In the genomic region with DNA sequence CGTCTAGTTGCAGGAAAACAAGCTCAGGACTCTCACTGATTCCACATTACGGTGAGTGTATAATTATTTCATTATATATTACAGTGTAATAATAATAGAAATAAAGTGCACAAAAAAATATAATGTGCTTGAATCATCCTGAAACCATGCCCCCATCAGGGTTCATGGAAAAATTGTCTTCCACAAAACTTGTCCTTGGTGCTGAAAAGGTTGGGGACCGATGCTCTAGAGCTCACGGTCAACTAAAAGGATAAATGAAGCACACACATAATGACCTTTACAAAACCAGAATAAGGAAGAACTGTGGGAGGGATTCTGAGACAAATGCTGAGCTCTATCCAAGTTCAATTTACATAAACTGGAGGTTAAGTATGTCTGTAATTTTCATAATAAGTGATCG, we compare ENCODE assay signal across 23 cellular contexts.
DNase-seq lines count a peak whose midpoint lies in the region; ATAC-seq, FAIRE-seq and TF ChIP-seq lines count a peak whose summit lies in the region.
"Had no signal": no experiment of that assay in that cellular context is flagged by ENCODE, and none has a peak within 500 bp of the region (broad histone marks: within the 10 kb centered on the region; RNA-seq: fewer than 3 reads in every experiment).

No MANE protein-coding gene starts in this region.

- H3K4me2 ChIP-seq in GM23338, result no peak overlapping the region
- H3K4me2 ChIP-seq: BLaER1 had no signal

- no peaks in the 10 kb centered on the region for H3K9me2 ChIP-seq in GM23338 (ENCODE audit: insufficient read depth)

- H3K4me3 Mint-ChIP-seq in GM23338 (no peak overlapping the region), Calu3 (ENCODE audit: low read depth, unreplicated experiment) (no peak overlapping the region)
- H3K4me3 Mint-ChIP-seq: CD14-positive monocyte; CD4-positive, alpha-beta memory T cell; CD4-positive, CD25-positive, alpha-beta regulatory T cell; CD8-positive, alpha-beta memory T cell had no signal

- POLR2A ChIA-PET in HEK293 (lab: Yijun Ruan, JAX), result no interaction called here

- BruUV-seq in Calu3 (replicated peaks; lab: Mats Ljungman, UMichigan), result no TSS peak

- H3K36me3 Mint-ChIP-seq in GM23338 (ENCODE audit: low read depth) (no peaks in the 10 kb centered on the region), Calu3 (ENCODE audit: insufficient read depth, unreplicated experiment) (no peaks in the 10 kb centered on the region)
- H3K36me3 Mint-ChIP-seq: CD14-positive monocyte; CD4-positive, alpha-beta memory T cell; CD4-positive, CD25-positive, alpha-beta regulatory T cell; CD8-positive, alpha-beta memory T cell had no signal

- no peaks in the 10 kb centered on the region for H3K9me3 Mint-ChIP-seq in GM23338
- H3K9me3 Mint-ChIP-seq in Calu3 (ENCODE audit: low read depth, unreplicated experiment), result no peaks in the 10 kb centered on the region
- H3K9me3 Mint-ChIP-seq: CD14-positive monocyte; CD4-positive, alpha-beta memory T cell; CD4-positive, CD25-positive, alpha-beta regulatory T cell had no signal

- H3K27me3 Mint-ChIP-seq in GM23338 (ENCODE audit: insufficient read depth, low read depth, poor library complexity) (no peaks in the 10 kb centered on the region), Calu3 (ENCODE audit: unreplicated experiment) (no peaks in the 10 kb centered on the region)
- H3K27me3 Mint-ChIP-seq: CD4-positive, CD25-positive, alpha-beta regulatory T cell; CD8-positive, alpha-beta memory T cell had no signal

- H3K4me1 ChIP-seq in GM23338 (ENCODE audit: insufficient read depth) (no peaks in the 10 kb centered on the region), HEK293 (ENCODE audit: control insufficient read depth, insufficient read depth, low read length) (no peaks in the 10 kb centered on the region)
- H3K4me1 ChIP-seq: BE2C, BLaER1 had no signal

- intact Hi-C loops in Calu3 (cut with micrococcal nuclease; ENCODE audit: unreplicated experiment), result no loop called here

- CTCF ChIA-PET in HEK293 (lab: Yijun Ruan, JAX), result no interaction called here
- CTCF ChIA-PET in Calu3 (lab: Charles Lee), result no interaction called here

- no peak for ATAC-seq in GM23338

- H3F3A ChIP-seq in GM23338 (replicated peaks; ENCODE audit: low read depth), result no peaks in the 10 kb centered on the region

- no peaks in the 10 kb centered on the region for H3K79me2 ChIP-seq in GM23338 (replicated peaks; ENCODE audit: insufficient read depth)

- TF ChIP-seq CTCF in GM23338 (conservative IDR thresholded peaks at IDR 0.05; ENCODE audit: low read depth in 2 of 2) (no peak), HEK293 (tag by site-specific recombination; IDR thresholded peaks at IDR 0.05) (no peak), Calu3 (IDR thresholded peaks at IDR 0.05; ENCODE audit: unreplicated experiment) (no peak)

- H3K27me3 ChIP-seq in GM23338 (ENCODE audit: insufficient read depth), result no peaks in the 10 kb centered on the region
- H3K27me3 ChIP-seq: BE2C, BLaER1 had no signal

- no peak for TF ChIP-seq POLR2A in GM12892 (IDR thresholded peaks at IDR 0.05; ENCODE audit: low read depth, low read length)

- no peak overlapping the region for H2AFZ ChIP-seq in GM23338

- H3K4me3 ChIP-seq in GM23338, result no peak overlapping the region
- no peak overlapping the region for H3K4me3 ChIP-seq in HEK293 (ENCODE audit: low read depth, low read length)
- H3K4me3 ChIP-seq: BLaER1 had no signal

- H3K27ac ChIP-seq in GM23338 (ENCODE audit: low read depth) (no peak overlapping the region), HEK293 (ENCODE audit: extremely low read depth, low read depth, low read length) (no peak overlapping the region)
- H3K27ac ChIP-seq: BLaER1 had no signal

- H3K27ac Mint-ChIP-seq in GM23338 (no peak overlapping the region), Calu3 (ENCODE audit: unreplicated experiment) (no peak overlapping the region)
- H3K27ac Mint-ChIP-seq: CD14-positive monocyte; CD4-positive, alpha-beta memory T cell; CD4-positive, CD25-positive, alpha-beta regulatory T cell; CD8-positive, alpha-beta memory T cell had no signal

- H3K9me3 ChIP-seq in HEK293 (ENCODE audit: control insufficient read depth, insufficient read depth, low read depth, low read length), result no peaks in the 10 kb centered on the region
- H3K9me3 ChIP-seq: BE2C, BLaER1 had no signal

- DNase-seq in GM23338 (ENCODE audit: low spot score), result no peak
- DNase-seq in LHCN-M2 (ENCODE audit: low read depth), result peak; percentile 1
- DNase-seq in GM12892 (ENCODE audit: insufficient read length), result no peak
- DNase-seq in NCI-H128 (lab: John Stamatoyannopoulos, UW; ENCODE audit: unreplicated experiment), result no peak
- DNase-seq in Calu3, result no peak
- DNase-seq: 8988T; ACHN; BE2C; C1 segment of cervical spinal cord; CD4-positive, alpha-beta memory T cell; CD4-positive, CD25-positive, alpha-beta regulatory T cell; CD8-positive, alpha-beta memory T cell; COR-L47; DMS79 treated with DMSO at 0.1 percent for 48 hours; GF-D8 had no signal

- no peaks in the 10 kb centered on the region for H4K20me1 ChIP-seq in GM23338 (replicated peaks; ENCODE audit: insufficient read depth)
- H4K20me1 ChIP-seq: BLaER1 had no signal

- H3K4me1 Mint-ChIP-seq in GM23338, result no peaks in the 10 kb centered on the region
- H3K4me1 Mint-ChIP-seq in Calu3 (ENCODE audit: low read depth, unreplicated experiment), result no peaks in the 10 kb centered on the region
- H3K4me1 Mint-ChIP-seq: CD14-positive monocyte; CD4-positive, alpha-beta memory T cell; CD4-positive, CD25-positive, alpha-beta regulatory T cell; CD8-positive, alpha-beta memory T cell had no signal

- no peaks in the 10 kb centered on the region for H3K36me3 ChIP-seq in GM23338 (ENCODE audit: insufficient read depth)
- no peaks in the 10 kb centered on the region for H3K36me3 ChIP-seq in HEK293 (ENCODE audit: control insufficient read depth in 2 of 2, insufficient read depth in 1 of 2, low read length in 2 of 2)
- H3K36me3 ChIP-seq: BE2C, BLaER1 had no signal

- FAIRE-seq in GM12892 (lab: Jason Lieb, UNC), result no peak
- FAIRE-seq: A204.1, D721Med, G401.6, GM12891, GM18507 had no signal

TF ChIP-seq in GM23338, 12 proteins besides CTCF, POLR2A, EP300 and RAD21 (continues in another document):
- no peak for TF ChIP-seq NANOG (IDR thresholded peaks at IDR 0.05; ENCODE audit: borderline replicate concordance)

TF ChIP-seq in HEK293, 187 proteins besides CTCF, POLR2A, EP300 and RAD21:
- TF ChIP-seq GLI4 (tag by site-specific recombination; IDR thresholded peaks at IDR 0.05) (no peak), ZNF404 (tag by site-specific recombination; IDR thresholded peaks at IDR 0.05) (no peak), REST (tag by site-specific recombination; IDR thresholded peaks at IDR 0.05) (peak; percentile 73; the same call in 1 of the 2 replicates), AEBP2 (tag by site-specific recombination; IDR thresholded peaks at IDR 0.05; ENCODE audit: borderline replicate concordance) (no peak)
